ENCODE assay signal across 21 cellular contexts in genomic region chr15:94259863-94260262, GRCh38. TPM values are rescaled to one million over a fixed set of nuclear protein-coding genes. Genes with fewer than 3 reads are reported as not detected.
DNase-seq lines count a peak whose midpoint lies in the region; ATAC-seq, FAIRE-seq and TF ChIP-seq lines count a peak whose summit lies in the region.
"Had no signal": no experiment of that assay in that cellular context is flagged by ENCODE, and none has a peak within 500 bp of the region (broad histone marks: within the 10 kb centered on the region; RNA-seq: fewer than 3 reads in every experiment).

No MANE protein-coding gene starts in this region.

- ATAC-seq in GM21529 (IDR thresholded peaks at IDR 0.05; ENCODE audit: unreplicated experiment), result peak; percentile 30
- peak; percentile 34 for ATAC-seq in left colon
- ATAC-seq: heart left ventricle; stimulated activated naive CD8-positive, alpha-beta T cell treated with anti-CD3 and anti-CD28 coated beads, Interleukin-15, amount 100 ng/mL, for 72 hours had no signal

- TF ChIP-seq POLR2A in GM12891 (IDR thresholded peaks at IDR 0.05; ENCODE audit: low read depth, low read length), result no peak

- intact Hi-C loops in left colon (cut with DNase I, micrococcal nuclease), result no loop called here

- FAIRE-seq in GM12891 (lab: Jason Lieb, UNC), result no peak
- FAIRE-seq: TTC549 had no signal

- no peak for DNase-seq in GM12891 (ENCODE audit: insufficient read length, low spot score)
- peak; percentile 51 to 84 for DNase-seq in NOMO-1 (lab: John Stamatoyannopoulos, UW; ENCODE audit: unreplicated experiment in 2 of 2)
- DNase-seq in left colon, result no peak
- no peak for DNase-seq in stimulated activated CD4-positive, alpha-beta T cell treated with anti-CD3 and anti-CD28 coated beads, Interleukin-4, amount 100 ng/mL, for 1 hour
- no peak for DNase-seq in activated CD4-positive, alpha-beta T cell treated with anti-CD3 and anti-CD28 coated beads for 1 hour
- no peak for DNase-seq in hypothalamus (lab: John Stamatoyannopoulos, UW)
- DNase-seq in AG08395 (ENCODE audit: low spot score), result no peak
- DNase-seq: activated gamma-delta T cell; DMS 273 treated with DMSO at 0.1 percent for 48 hours; erythroblast; heart left ventricle; kidney glomerular epithelial cell; midbrain; NCI-H2081 treated with DMSO at 0.1 percent for 48 hours; NCI-H774; ovary; SIG-M5; stimulated activated naive CD8-positive, alpha-beta T cell treated with anti-CD3 and anti-CD28 coated beads, Interleukin-15, amount 100 ng/mL, for 72 hours; uterus had no signal

TF ChIP-seq in GM12891, 5 proteins besides CTCF, POLR2A, EP300 and RAD21:
- no peak for TF ChIP-seq POLR2AphosphoS5 (IDR thresholded peaks at IDR 0.05; ENCODE audit: low read depth, low read length)
- TF ChIP-seq PAX5 (IDR thresholded peaks at IDR 0.05; ENCODE audit: insufficient read depth, low read length, severe bottlenecking), result no peak
- peak; percentile 36 for TF ChIP-seq SPI1 (IDR thresholded peaks at IDR 0.05; ENCODE audit: low read depth, low read length)

RNA-seq across cellular contexts. Expression of gene MCTP2, which starts 28.5 kb away (rescaled TPM):
- polyA plus RNA-seq in GM12891 (2012; ENCODE audit: low read depth, missing spikeins), result 0.32 TPM
- total RNA-seq in left colon, result 100 to 1,000 TPM in 1 of 2 donors, 10 to 100 TPM in 1; 64.8 to 103 TPM

Comparison
In these comparisons a context has a peak if more than half of its experiments do, and no peak if none do; other contexts are left out.
1. DNase-seq: peak in NOMO-1 (2 of 2); none in GM12891 (single experiment), left colon (0 of 2), stimulated activated CD4-positive, alpha-beta T cell treated with anti-CD3 and anti-CD28 coated beads, Interleukin-4, amount 100 ng/mL, for 1 hour (single experiment), activated CD4-positive, alpha-beta T cell treated with anti-CD3 and anti-CD28 coated beads for 1 hour (single experiment), hypothalamus (0 of 51) and AG08395 (single experiment).